18 cellular contexts compared by ENCODE assay signal in the genomic region with DNA sequence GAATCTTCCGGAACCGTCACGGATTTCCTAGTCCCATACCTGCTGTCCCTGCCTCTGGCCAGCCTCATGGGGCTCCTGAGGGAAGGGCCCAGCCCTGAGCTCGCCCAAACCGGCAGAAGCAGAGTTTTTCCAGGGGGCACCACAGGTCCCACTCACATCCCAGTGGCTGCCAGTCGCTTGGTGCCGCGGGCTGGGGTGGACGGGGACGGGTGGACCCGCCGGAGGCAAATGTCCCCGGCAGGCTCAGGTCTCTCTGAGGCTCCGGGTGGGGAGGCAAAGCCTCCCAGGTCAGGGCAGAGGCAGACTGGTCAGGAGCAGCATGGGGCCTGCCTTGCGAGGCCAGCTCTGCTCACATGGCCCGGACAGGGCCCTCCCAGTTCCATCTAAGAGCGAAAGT. TPM values are rescaled to one million over a fixed set of nuclear protein-coding genes. Genes with fewer than 3 reads are reported as not detected.
A peak's percentile ranks its signal among the peaks of the same experiment; 100 is the strongest.
DNase-seq lines count a peak whose midpoint lies in the region; ATAC-seq, FAIRE-seq and TF ChIP-seq lines count a peak whose summit lies in the region.
"Had no signal": no experiment of that assay in that cellular context is flagged by ENCODE, and none has a peak within 500 bp of the region (broad histone marks: within the 10 kb centered on the region; RNA-seq: fewer than 3 reads in every experiment).

No MANE protein-coding gene starts in this region.

- H3K27me3 ChIP-seq in GM23338 (ENCODE audit: insufficient read depth) (no peaks in the 10 kb centered on the region), astrocyte (ENCODE audit: insufficient read depth, low read length) (no peaks in the 10 kb centered on the region), neural progenitor cell (no peaks in the 10 kb centered on the region)
- H3K27me3 ChIP-seq: SJCRH30 had no signal

- no peaks in the 10 kb centered on the region for H3K9me2 ChIP-seq in GM23338 (ENCODE audit: insufficient read depth)

- no peaks in the 10 kb centered on the region for H3F3A ChIP-seq in GM23338 (replicated peaks; ENCODE audit: low read depth)
- H3F3A ChIP-seq in neural progenitor cell (ENCODE audit: low read depth) = no peaks in the 10 kb centered on the region

- intact Hi-C loops in activated T-helper 2 cell treated with anti-CD3 and anti-CD28 coated beads, Interferon-gamma antibody, Interleukin-2, Interleukin-4, amounts not matched to agents 10 μg/mL and 5 μg/mL and 100 μg/mL, durations not matched to agents 14 hours and 24 hours and 36 hours (cut with micrococcal nuclease) = no loop called here

- H4K20me1 ChIP-seq in GM23338 (replicated peaks; ENCODE audit: insufficient read depth) = no peaks in the 10 kb centered on the region
- no peaks in the 10 kb centered on the region for H4K20me1 ChIP-seq in astrocyte (ENCODE audit: insufficient read depth, low read length)
- H4K20me1 ChIP-seq in neural progenitor cell (ENCODE audit: low read depth) = no peaks in the 10 kb centered on the region

- H3K27ac ChIP-seq in 22Rv1 (peak overlapping the region; percentile 50), GM23338 (ENCODE audit: low read depth) (no peak overlapping the region; the same call in 1 of the 2 replicates), astrocyte (ENCODE audit: low read depth, low read length) (no peak overlapping the region), neural progenitor cell (no peak overlapping the region)
- H3K27ac ChIP-seq: SJCRH30 had no signal

- H2AFZ ChIP-seq in GM23338 (peak overlapping the region; percentile 43; the same call in 1 of the 2 replicates), astrocyte (ENCODE audit: low read depth, low read length) (no peak overlapping the region), neural progenitor cell (replicated peaks) (no peak overlapping the region)

- TF ChIP-seq CTCF in 22Rv1 (IDR thresholded peaks at IDR 0.05) (no peak), GM23338 (conservative IDR thresholded peaks at IDR 0.05; ENCODE audit: low read depth in 2 of 2) (no peak), astrocyte (IDR thresholded peaks at IDR 0.05; ENCODE audit: insufficient read depth, low read depth, low read length) (no peak), neural progenitor cell (IDR thresholded peaks at IDR 0.05) (no peak)

- peak; percentile 32 for ATAC-seq in GM23338
- ATAC-seq: CD8-positive, alpha-beta T cell had no signal

- H3K27me3 Mint-ChIP-seq in GM23338 (ENCODE audit: insufficient read depth, low read depth, poor library complexity) (peaks cover 3% of the 10 kb centered on the region), astrocyte (ENCODE audit: low read depth, unreplicated experiment) (peaks cover 5% of the 10 kb centered on the region), neural progenitor cell (ENCODE audit: insufficient read depth, low read depth) (peaks cover 2% of the 10 kb centered on the region)
- no peaks in the 10 kb centered on the region for H3K27me3 Mint-ChIP-seq in activated T-helper 2 cell treated with anti-CD3 and anti-CD28 coated beads, Interferon-gamma antibody, Interleukin-2, Interleukin-4, amounts not matched to agents 10 μg/mL and 5 μg/mL and 100 μg/mL, durations not matched to agents 14 hours and 24 hours and 36 hours (ENCODE audit: low read depth)
- H3K27me3 Mint-ChIP-seq: IgD-negative memory B cell had no signal

- H3K36me3 ChIP-seq in GM23338 (ENCODE audit: insufficient read depth) = no peaks in the 10 kb centered on the region
- no peaks in the 10 kb centered on the region for H3K36me3 ChIP-seq in astrocyte (ENCODE audit: insufficient read depth, low read length)
- no peaks in the 10 kb centered on the region for H3K36me3 ChIP-seq in neural progenitor cell
- H3K36me3 ChIP-seq: HAP-1, SJCRH30 had no signal

- H3K4me1 ChIP-seq in GM23338 (ENCODE audit: insufficient read depth) (no peaks in the 10 kb centered on the region), astrocyte (ENCODE audit: insufficient read depth, low read length) (no peaks in the 10 kb centered on the region), neural progenitor cell (no peaks in the 10 kb centered on the region)
- H3K4me1 ChIP-seq: HAP-1 had no signal

- H3K4me3 ChIP-seq in GM23338 (no peak overlapping the region), astrocyte (ENCODE audit: insufficient read depth, low read depth, low read length) (no peak overlapping the region), neural progenitor cell (no peak overlapping the region)
- H3K4me3 ChIP-seq: HAP-1, SJCRH30 had no signal

- H3K9me3 ChIP-seq in astrocyte (ENCODE audit: insufficient read depth, low read depth, low read length) (no peaks in the 10 kb centered on the region), neural progenitor cell (ENCODE audit: low read depth) (no peaks in the 10 kb centered on the region)
- H3K9me3 ChIP-seq: HAP-1, SJCRH30 had no signal

- H3K79me2 ChIP-seq in GM23338 (replicated peaks; ENCODE audit: insufficient read depth) (no peaks in the 10 kb centered on the region), astrocyte (ENCODE audit: insufficient read depth, low read length) (no peaks in the 10 kb centered on the region), neural progenitor cell (ENCODE audit: low read depth) (no peaks in the 10 kb centered on the region)

- FAIRE-seq in astrocyte (lab: Jason Lieb, UNC) = no peak
- FAIRE-seq: RCC 7860 had no signal

- H3K4me2 ChIP-seq in GM23338 = no peak overlapping the region
- no peak overlapping the region for H3K4me2 ChIP-seq in astrocyte (ENCODE audit: low read length)
- no peak overlapping the region for H3K4me2 ChIP-seq in neural progenitor cell

- H3K27ac Mint-ChIP-seq in GM23338 (peak overlapping the region; percentile 93), astrocyte (ENCODE audit: unreplicated experiment) (peak overlapping the region; percentile 53), neural progenitor cell (peak overlapping the region; percentile 76)
- no peak overlapping the region for H3K27ac Mint-ChIP-seq in activated T-helper 2 cell treated with anti-CD3 and anti-CD28 coated beads, Interferon-gamma antibody, Interleukin-2, Interleukin-4, amounts not matched to agents 10 μg/mL and 5 μg/mL and 100 μg/mL, durations not matched to agents 14 hours and 24 hours and 36 hours
- H3K27ac Mint-ChIP-seq: CD8-positive, alpha-beta T cell; IgD-negative memory B cell had no signal

- H3K36me3 Mint-ChIP-seq in GM23338 (ENCODE audit: low read depth) (no peaks in the 10 kb centered on the region), astrocyte (ENCODE audit: low read depth, unreplicated experiment) (peaks cover 9% of the 10 kb centered on the region), neural progenitor cell (no peaks in the 10 kb centered on the region)
- H3K36me3 Mint-ChIP-seq in activated T-helper 2 cell treated with anti-CD3 and anti-CD28 coated beads, Interferon-gamma antibody, Interleukin-2, Interleukin-4, amounts not matched to agents 10 μg/mL and 5 μg/mL and 100 μg/mL, durations not matched to agents 14 hours and 24 hours and 36 hours (ENCODE audit: low read depth) = no peaks in the 10 kb centered on the region
- H3K36me3 Mint-ChIP-seq: CD8-positive, alpha-beta T cell had no signal

- H3K9ac ChIP-seq in astrocyte (ENCODE audit: low read length) (no peak overlapping the region), neural progenitor cell (no peak overlapping the region)

- H3K4me1 Mint-ChIP-seq in GM23338 (peaks cover 3% of the 10 kb centered on the region; the same call in 1 of the 3 replicates), astrocyte (ENCODE audit: low read depth, unreplicated experiment) (peaks cover 6% of the 10 kb centered on the region), neural progenitor cell (peaks cover 6% of the 10 kb centered on the region)
- no peaks in the 10 kb centered on the region for H3K4me1 Mint-ChIP-seq in activated T-helper 2 cell treated with anti-CD3 and anti-CD28 coated beads, Interferon-gamma antibody, Interleukin-2, Interleukin-4, amounts not matched to agents 10 μg/mL and 5 μg/mL and 100 μg/mL, durations not matched to agents 14 hours and 24 hours and 36 hours (ENCODE audit: low read depth)
- H3K4me1 Mint-ChIP-seq: IgD-negative memory B cell had no signal

- H3K4me3 Mint-ChIP-seq in GM23338 = no peak overlapping the region
- H3K4me3 Mint-ChIP-seq in astrocyte (ENCODE audit: unreplicated experiment) = no peak overlapping the region
- H3K4me3 Mint-ChIP-seq in neural progenitor cell = no peak overlapping the region
- no peak overlapping the region for H3K4me3 Mint-ChIP-seq in activated T-helper 2 cell treated with anti-CD3 and anti-CD28 coated beads, Interferon-gamma antibody, Interleukin-2, Interleukin-4, amounts not matched to agents 10 μg/mL and 5 μg/mL and 100 μg/mL, durations not matched to agents 14 hours and 24 hours and 36 hours (ENCODE audit: low read depth)
- H3K4me3 Mint-ChIP-seq: CD8-positive, alpha-beta T cell; IgD-negative memory B cell had no signal

- DNase-seq in GM23338 (ENCODE audit: low spot score) (no peak), astrocyte (ENCODE audit: low read depth) (no peak), neural progenitor cell (ENCODE audit: low spot score) (no peak), Ammon's horn (ENCODE audit: low spot score) (no peak), cerebellar nuclear complex (lab: John Stamatoyannopoulos, UW) (no peak)
- DNase-seq in activated CD8-positive, alpha-beta memory T cell treated with anti-CD3 and anti-CD28 coated beads, Interleukin-2, amount 50 U/mL, for 4 hours = no peak
- no peak for DNase-seq in activated T-helper 2 cell treated with anti-CD3 and anti-CD28 coated beads, Interferon-gamma antibody, Interleukin-2, Interleukin-4, amounts not matched to agents 10 μg/mL and 5 μg/mL and 100 μg/mL, durations not matched to agents 14 hours and 24 hours and 36 hours (ENCODE audit: low spot score)
- DNase-seq: AML-193; CD8-positive, alpha-beta T cell; NCI-H1436; NCI-H2029 treated with DMSO at 0.1 percent for 48 hours; NCI-H510A; NCI-H82; SJCRH30 had no signal

- no peaks in the 10 kb centered on the region for H3K9me3 Mint-ChIP-seq in GM23338
- no peaks in the 10 kb centered on the region for H3K9me3 Mint-ChIP-seq in astrocyte (ENCODE audit: unreplicated experiment)
- H3K9me3 Mint-ChIP-seq in neural progenitor cell = no peaks in the 10 kb centered on the region
- H3K9me3 Mint-ChIP-seq in activated T-helper 2 cell treated with anti-CD3 and anti-CD28 coated beads, Interferon-gamma antibody, Interleukin-2, Interleukin-4, amounts not matched to agents 10 μg/mL and 5 μg/mL and 100 μg/mL, durations not matched to agents 14 hours and 24 hours and 36 hours = no peaks in the 10 kb centered on the region
- H3K9me3 Mint-ChIP-seq: CD8-positive, alpha-beta T cell; IgD-negative memory B cell had no signal

TF ChIP-seq in GM23338, 12 proteins besides CTCF, POLR2A, EP300 and RAD21 (continues in another document):
- no peak for TF ChIP-seq ZNF114 (CRISPR knock-in tag; IDR thresholded peaks at IDR 0.05)
- TF ChIP-seq STAT1 (IDR thresholded peaks at IDR 0.05; ENCODE audit: unreplicated experiment) = no peak
- no peak for TF ChIP-seq JUNB (IDR thresholded peaks at IDR 0.05; ENCODE audit: unreplicated experiment)
- no peak for TF ChIP-seq EZH2phosphoT487 (IDR thresholded peaks at IDR 0.05; ENCODE audit: unreplicated experiment)

RNA-seq across cellular contexts. Expression of a gene that starts 24.8 kb away (rescaled TPM):
- total RNA-seq in GM23338 (2014; rRNA removed; shearing (Covaris generic)) = 0.80 and 1.3 TPM in 2 replicates
- polyA plus RNA-seq in GM23338 (2016; fragmentation: Nextera tagmentation; extraction: Ambion mirVana) = 0.96 and 1.0 TPM in 2 replicates
- total RNA-seq in astrocyte = 2.5 and 3.1 TPM in 2 replicates
- total RNA-seq in neural progenitor cell (ENCODE audit: low replicate concordance) = 0.22 and 0.43 TPM in 2 replicates
- 0.64 TPM in 2 replicates for total RNA-seq in activated T-helper 2 cell treated with anti-CD3 and anti-CD28 coated beads, Interferon-gamma antibody, Interleukin-2, Interleukin-4, amounts not matched to agents 10 μg/mL and 5 μg/mL and 100 μg/mL, durations not matched to agents 14 hours and 24 hours and 36 hours
